22 cellular contexts compared by ENCODE assay signal in genomic region chr14:95215094-95215493, GRCh38.
"Had no signal": no experiment of that assay in that cellular context is flagged by ENCODE, and none has a peak within 500 bp of the region (broad histone marks: within the 10 kb centered on the region; RNA-seq: fewer than 3 reads in every experiment).

No MANE protein-coding gene starts in this region.

- ATAC-seq: left ventricle myocardium superior; natural killer cell treated with Interleukin-12 subunit alpha and Interleukin-12 subunit beta and Interleukin-15 and Interleukin-18, amount 100 ng/mL, for 72 hours had no signal

- H3K27me3 ChIP-seq: colonic mucosa, sigmoid colon, upper lobe of left lung had no signal

- H3K4me3 ChIP-seq: colonic mucosa, esophagus muscularis mucosa, sigmoid colon, upper lobe of left lung had no signal

- H3K9me3 Mint-ChIP-seq: activated naive CD4-positive, alpha-beta T cell treated with anti-CD3 and anti-CD28 coated beads, Interleukin-2, amount 10 ng/mL, durations not matched to agents 7 days and 5 days; natural killer cell treated with Interleukin-12 subunit alpha and Interleukin-12 subunit beta and Interleukin-15 and Interleukin-18, amount 100 ng/mL, for 72 hours had no signal

- DNase-seq: activated CD4-positive, alpha-beta T cell treated with anti-CD3 and anti-CD28 coated beads for 1 hour; activated CD8-positive, alpha-beta memory T cell treated with anti-CD3 and anti-CD28 coated beads for 24 hours; activated CD8-positive, alpha-beta memory T cell treated with anti-CD3 and anti-CD28 coated beads, Interleukin-2, amount 50 U/mL, for 4 hours; activated effector memory CD4-positive, alpha-beta T cell treated with Interleukin-2 at 50 U/mL for 16 hours; activated naive CD4-positive, alpha-beta T cell treated with anti-CD3 and anti-CD28 coated beads, Interleukin-2, amount 10 ng/mL, durations not matched to agents 7 days and 5 days; activated T-cell treated with anti-CD3 and anti-CD28 coated beads, Interleukin-2, amount 50 U/mL, for 48 hours; amygdala; colonic mucosa; glutamatergic neuron; hippocampal formation; left ventricle myocardium superior; mammary epithelial cell; occipital lobe; posterior cingulate gyrus; retina; stimulated activated CD4-positive, alpha-beta T cell treated with anti-CD3 and anti-CD28 coated beads, Interleukin-2, amount 100 ng/mL, for 48 hours; stimulated activated CD8-positive, alpha-beta memory T cell treated with anti-CD3 and anti-CD28 coated beads, Interleukin-4, amount 100 ng/mL, for 48 hours; stimulated activated naive B cell treated with anti-CD40 and anti-IgM and Interleukin-4, amounts not matched to agents 10 μg/mL and 1 μg/mL and 100 μg/mL, for 72 hours; upper lobe of left lung had no signal

- H3K9me3 ChIP-seq: colonic mucosa, esophagus muscularis mucosa, sigmoid colon, upper lobe of left lung had no signal

- H3K27me3 Mint-ChIP-seq: stimulated activated naive B cell treated with anti-CD40 and anti-IgM and Interleukin-4, amounts not matched to agents 10 μg/mL and 1 μg/mL and 100 μg/mL, for 72 hours had no signal

- H3K27ac Mint-ChIP-seq: activated naive CD4-positive, alpha-beta T cell treated with anti-CD3 and anti-CD28 coated beads, Interleukin-2, amount 10 ng/mL, durations not matched to agents 7 days and 5 days; natural killer cell treated with Interleukin-12 subunit alpha and Interleukin-12 subunit beta and Interleukin-15 and Interleukin-18, amount 100 ng/mL, for 72 hours; stimulated activated naive B cell treated with anti-CD40 and anti-IgM and Interleukin-4, amounts not matched to agents 10 μg/mL and 1 μg/mL and 100 μg/mL, for 72 hours had no signal

- H3K4me3 Mint-ChIP-seq: activated naive CD4-positive, alpha-beta T cell treated with anti-CD3 and anti-CD28 coated beads, Interleukin-2, amount 10 ng/mL, durations not matched to agents 7 days and 5 days; natural killer cell treated with Interleukin-12 subunit alpha and Interleukin-12 subunit beta and Interleukin-15 and Interleukin-18, amount 100 ng/mL, for 72 hours; stimulated activated naive B cell treated with anti-CD40 and anti-IgM and Interleukin-4, amounts not matched to agents 10 μg/mL and 1 μg/mL and 100 μg/mL, for 72 hours had no signal

- H3K4me1 ChIP-seq: colonic mucosa, esophagus muscularis mucosa, sigmoid colon, upper lobe of left lung had no signal

- H3K36me3 Mint-ChIP-seq: activated naive CD4-positive, alpha-beta T cell treated with anti-CD3 and anti-CD28 coated beads, Interleukin-2, amount 10 ng/mL, durations not matched to agents 7 days and 5 days; natural killer cell treated with Interleukin-12 subunit alpha and Interleukin-12 subunit beta and Interleukin-15 and Interleukin-18, amount 100 ng/mL, for 72 hours had no signal

- H3K27ac ChIP-seq: colonic mucosa, esophagus muscularis mucosa, sigmoid colon, upper lobe of left lung had no signal

- H3K4me1 Mint-ChIP-seq: activated naive CD4-positive, alpha-beta T cell treated with anti-CD3 and anti-CD28 coated beads, Interleukin-2, amount 10 ng/mL, durations not matched to agents 7 days and 5 days had no signal

- H3K36me3 ChIP-seq: colonic mucosa, sigmoid colon, upper lobe of left lung had no signal
